In genomic region chr5:157696154-157696553, GRCh38 we compare ENCODE assay signal across 4 cellular contexts. TPM values are rescaled to one million over a fixed set of nuclear protein-coding genes. Genes with fewer than 3 reads are reported as not detected.
"Had no signal": no experiment of that assay in that cellular context is flagged by ENCODE, and none has a peak within 500 bp of the region (broad histone marks: within the 10 kb centered on the region; RNA-seq: fewer than 3 reads in every experiment).

No MANE protein-coding gene starts in this region.

RNA-seq across cellular contexts. Expression of gene C5orf52, which starts 24.8 kb away (rescaled TPM):
- total RNA-seq: LHCN-M2, M059J, MCF 10A, NCI-H460 had no signal

RNA-seq across cellular contexts. Expression of gene SOX30, which starts 43.9 kb away (rescaled TPM):
- total RNA-seq: MCF 10A, NCI-H460 had no signal
